8 cellular contexts compared by ENCODE assay signal in genomic region chr6:154675602-154676088, GRCh38. TPM values are rescaled to one million over a fixed set of nuclear protein-coding genes. Genes with fewer than 3 reads are reported as not detected.
DNase-seq lines count a peak whose midpoint lies in the region; ATAC-seq and TF ChIP-seq lines count a peak whose summit lies in the region.

No MANE protein-coding gene starts in this region.

- H3K27me3 ChIP-seq in Caco-2 (replicated peaks; ENCODE audit: control insufficient read depth, insufficient read depth, low read length) (no peaks in the 10 kb centered on the region), right lobe of liver (no peaks in the 10 kb centered on the region)

- no peak overlapping the region for H3K4me3 Mint-ChIP-seq in Caco-2 (ENCODE audit: unreplicated experiment)
- no peak overlapping the region for H3K4me3 Mint-ChIP-seq in activated CD4-positive, alpha-beta T cell treated with anti-CD3 and anti-CD28 coated beads, Interleukin-2, amount 10 ng/mL, durations not matched to agents 24 days and 14 days

- CTCF ChIA-PET in Caco-2 (lab: Charles Lee), result interaction anchor here (0.6 to 1.4 kb wide), 19 partner anchors 10 to 410 kb away, joined by 3 to 42 read pairs (median 4); partner anchors contain the start of gene CNKSR3

- no peak overlapping the region for H3K27ac ChIP-seq in right lobe of liver

- H3K36me3 ChIP-seq in Caco-2 (ENCODE audit: control insufficient read depth, insufficient read depth, low read length) (no peaks in the 10 kb centered on the region), right lobe of liver (no peaks in the 10 kb centered on the region)

- no peaks in the 10 kb centered on the region for H3K4me1 ChIP-seq in Caco-2
- no peaks in the 10 kb centered on the region for H3K4me1 ChIP-seq in right lobe of liver

- BruUV-seq in Caco-2 (replicated peaks; lab: Mats Ljungman, UMichigan), result no TSS peak

- no peaks in the 10 kb centered on the region for H3K9me3 Mint-ChIP-seq in Caco-2 (ENCODE audit: unreplicated experiment)
- no peaks in the 10 kb centered on the region for H3K9me3 Mint-ChIP-seq in activated CD4-positive, alpha-beta T cell treated with anti-CD3 and anti-CD28 coated beads, Interleukin-2, amount 10 ng/mL, durations not matched to agents 24 days and 14 days

- H3K4me3 ChIP-seq in Caco-2 (ENCODE audit: low read depth, low read length) (no peak overlapping the region), right lobe of liver (no peak overlapping the region)

- no peaks in the 10 kb centered on the region for H3K27me3 Mint-ChIP-seq in Caco-2 (ENCODE audit: insufficient read depth, unreplicated experiment)
- peaks cover 2% of the 10 kb centered on the region for H3K27me3 Mint-ChIP-seq in activated CD4-positive, alpha-beta T cell treated with anti-CD3 and anti-CD28 coated beads, Interleukin-2, amount 10 ng/mL, durations not matched to agents 24 days and 14 days

- TF ChIP-seq POLR2A in right lobe of liver (IDR thresholded peaks at IDR 0.05), result no peak

- intact Hi-C loops in Caco-2 (cut with micrococcal nuclease; ENCODE audit: unreplicated experiment) (loop anchor here (1.0 to 5.0 kb wide), 8 partner anchors 59 to 521 kb away; no protein-coding TSS in a partner anchor), right lobe of liver (cut with DNase I) (loop anchor here in 1 of 2 donors (10.0 kb wide), 1 partner anchor 139 kb away; no protein-coding TSS in a partner anchor)
- intact Hi-C loops in activated CD4-positive, alpha-beta T cell treated with anti-CD3 and anti-CD28 coated beads, Interleukin-2, amount 10 ng/mL, durations not matched to agents 24 days and 14 days (cut with micrococcal nuclease), result loop anchor here (1.0 to 10.0 kb wide), 7 partner anchors 58 to 857 kb away; partner anchors contain the start of gene SCAF8

- DNase-seq in Caco-2 (peak; percentile 86 to 88), GM20000 (ENCODE audit: low spot score) (peak; percentile 89), NCI-H748 (lab: John Stamatoyannopoulos, UW; ENCODE audit: unreplicated experiment) (peak; percentile 94), dedifferentiated amniotic fluid mesenchymal stem cell (ENCODE audit: extremely low spot score) (peak; percentile 97), right lobe of liver (peak; percentile 74 to 87 (median 77))
- peak; percentile 96 for DNase-seq in activated CD4-positive, alpha-beta T cell treated with anti-CD3 and anti-CD28 coated beads, Interleukin-2, amount 10 ng/mL, durations not matched to agents 24 days and 14 days
- DNase-seq in stimulated activated CD4-positive, alpha-beta T cell treated with anti-CD3 and anti-CD28 coated beads, TNF-alpha, amount 100 ng/mL, for 48 hours (ENCODE audit: low read depth in 3 of 3), result peak; percentile 75 to 77 (median 76)

- no peaks in the 10 kb centered on the region for H3K4me1 Mint-ChIP-seq in Caco-2 (ENCODE audit: low read depth, unreplicated experiment)
- H3K4me1 Mint-ChIP-seq in activated CD4-positive, alpha-beta T cell treated with anti-CD3 and anti-CD28 coated beads, Interleukin-2, amount 10 ng/mL, durations not matched to agents 24 days and 14 days, result no peaks in the 10 kb centered on the region

- POLR2A ChIA-PET in Caco-2 (lab: Charles Lee), result no interaction called here

- WGBS in right lobe of liver (ENCODE audit: insufficient coverage, low coverage, low lambda C conversion rate, missing lambda C conversion rate), result 0% methylated on average over 4 of the region's 4 CpGs

- no peak overlapping the region for H3K27ac Mint-ChIP-seq in Caco-2 (ENCODE audit: unreplicated experiment)
- no peak overlapping the region for H3K27ac Mint-ChIP-seq in activated CD4-positive, alpha-beta T cell treated with anti-CD3 and anti-CD28 coated beads, Interleukin-2, amount 10 ng/mL, durations not matched to agents 24 days and 14 days

- no peaks in the 10 kb centered on the region for H3K36me3 Mint-ChIP-seq in Caco-2 (ENCODE audit: insufficient read depth, unreplicated experiment)
- no peaks in the 10 kb centered on the region for H3K36me3 Mint-ChIP-seq in activated CD4-positive, alpha-beta T cell treated with anti-CD3 and anti-CD28 coated beads, Interleukin-2, amount 10 ng/mL, durations not matched to agents 24 days and 14 days (ENCODE audit: low read depth)

- ATAC-seq in HG03571 (IDR thresholded peaks at IDR 0.05; ENCODE audit: unreplicated experiment) (peak; percentile 100), right lobe of liver (peak; percentile 100)

- no peaks in the 10 kb centered on the region for H3K9me3 ChIP-seq in Caco-2
- H3K9me3 ChIP-seq in right lobe of liver, result no peaks in the 10 kb centered on the region

- TF ChIP-seq CTCF in Caco-2 (IDR thresholded peaks at IDR 0.05; ENCODE audit: insufficient read depth in 1 of 2, low read depth in 1 of 2, low read length in 1 of 2, severe bottlenecking in 1 of 2, unreplicated experiment in 1 of 2), result peak; percentile 95 to 98
- peak; percentile 98 for TF ChIP-seq CTCF in GM20000 (IDR thresholded peaks at IDR 0.05; ENCODE audit: extremely low read depth, missing control alignments)
- TF ChIP-seq CTCF in right lobe of liver (IDR thresholded peaks at IDR 0.05), result peak; percentile 99 to 100 (median 100)

RNA-seq across cellular contexts. Expression of gene SCAF8, which starts 57.6 kb away (rescaled TPM):
- total RNA-seq in Caco-2 (2022) (45.2 and 45.9 TPM in 2 replicates), right lobe of liver (10 to 100 TPM; 12.7 to 17.2 (median 14.3) TPM)
- total RNA-seq in activated CD4-positive, alpha-beta T cell treated with anti-CD3 and anti-CD28 coated beads, Interleukin-2, amount 10 ng/mL, durations not matched to agents 24 days and 14 days, result 36.6 and 37.5 TPM in 2 replicates
